Comparison of ENCODE assay signal across 21 cellular contexts in genomic region chr21:43855955-43856354, GRCh38.
"Had no signal": no experiment of that assay in that cellular context is flagged by ENCODE, and none has a peak within 500 bp of the region (broad histone marks: within the 10 kb centered on the region; RNA-seq: fewer than 3 reads in every experiment).

No MANE protein-coding gene starts in this region.

- ATAC-seq: gastrocnemius medialis, T-helper 17 cell had no signal

- H3K4me1 Mint-ChIP-seq: activated naive CD4-positive, alpha-beta T cell treated with anti-CD3 and anti-CD28 coated beads, Interleukin-2, amount 50 U/mL, for 24 hours had no signal

- DNase-seq: activated effector memory CD4-positive, alpha-beta T cell treated with Interleukin-2 at 50 U/mL for 16 hours; activated T-cell treated with anti-CD3 and anti-CD28 coated beads, Interleukin-2, amount 50 U/mL, for 1 hour; cerebellar nuclear complex; cortex of kidney; effector CD4-positive, alpha-beta T cell; gastrocnemius medialis; head of caudate nucleus; lower lobe of right lung; SJCRH30; stimulated activated CD4-positive, alpha-beta T cell treated with anti-CD3 and anti-CD28 coated beads, Interleukin-15, amount 100 ng/mL, for 24 hours; stimulated activated CD4-positive, alpha-beta T cell treated with anti-CD3 and anti-CD28 coated beads, Interleukin-2, amount 100 ng/mL, for 48 hours; T-helper 17 cell; upper lobe of right lung; WERI-Rb-1 had no signal

- H3K4me1 ChIP-seq: lower lobe of right lung, upper lobe of right lung had no signal

- H3K27ac ChIP-seq: gastrocnemius medialis, lower lobe of right lung, right atrium auricular region, SJCRH30, thoracic aorta, upper lobe of right lung, WERI-Rb-1 had no signal

- H3K36me3 ChIP-seq: gastrocnemius medialis, lower lobe of right lung, right atrium auricular region, SJCRH30, thoracic aorta, upper lobe of right lung, WERI-Rb-1 had no signal

- H3K4me3 Mint-ChIP-seq: activated naive CD4-positive, alpha-beta T cell treated with anti-CD3 and anti-CD28 coated beads, Interleukin-2, amount 50 U/mL, for 24 hours; nephron; T-helper 17 cell had no signal

- H3K27ac Mint-ChIP-seq: nephron had no signal

- H3K9me3 Mint-ChIP-seq: activated naive CD4-positive, alpha-beta T cell treated with anti-CD3 and anti-CD28 coated beads, Interleukin-2, amount 50 U/mL, for 24 hours had no signal

- H3K9me3 ChIP-seq: gastrocnemius medialis, lower lobe of right lung, right atrium auricular region, SJCRH30, thoracic aorta, upper lobe of right lung had no signal

- FAIRE-seq: bronchial epithelial cell, keratinocyte had no signal

- H3K27me3 ChIP-seq: gastrocnemius medialis, right atrium auricular region, upper lobe of right lung had no signal

- H3K27me3 Mint-ChIP-seq: activated naive CD4-positive, alpha-beta T cell treated with anti-CD3 and anti-CD28 coated beads, Interleukin-2, amount 50 U/mL, for 24 hours had no signal

- H3K4me3 ChIP-seq: gastrocnemius medialis, lower lobe of right lung, right atrium auricular region, SJCRH30, skin epidermis, thoracic aorta, upper lobe of right lung had no signal

- H3K36me3 Mint-ChIP-seq: activated naive CD4-positive, alpha-beta T cell treated with anti-CD3 and anti-CD28 coated beads, Interleukin-2, amount 50 U/mL, for 24 hours had no signal
